Comparison of ENCODE assay signal across 13 cellular contexts in genomic region chr1:226700861-226701260, GRCh38. TPM values are rescaled to one million over a fixed set of nuclear protein-coding genes. Genes with fewer than 3 reads are reported as not detected.
A peak's percentile ranks its signal among the peaks of the same experiment; 100 is the strongest.
DNase-seq lines count a peak whose midpoint lies in the region; ATAC-seq and TF ChIP-seq lines count a peak whose summit lies in the region.
"Had no signal": no experiment of that assay in that cellular context is flagged by ENCODE, and none has a peak within 500 bp of the region (broad histone marks: within the 10 kb centered on the region; RNA-seq: fewer than 3 reads in every experiment).

No MANE protein-coding gene starts in this region.

- intact Hi-C loops in transverse colon (cut with DNase I; ENCODE audit: low total_unique reads) = no loop called here

- H3K27ac Mint-ChIP-seq in activated naive CD4-positive, alpha-beta T cell treated with anti-CD3 and anti-CD28 coated beads, Interleukin-2, amount 50 U/mL, for 24 hours = peak overlapping the region; percentile 89
- peak overlapping the region; percentile 88 for H3K27ac Mint-ChIP-seq in activated T-helper 17 cell treated with anti-CD3 and anti-CD28 coated beads, Interleukin-2, amount 50 U/mL, for 72 hours

- no peaks in the 10 kb centered on the region for H3K9me3 Mint-ChIP-seq in activated naive CD4-positive, alpha-beta T cell treated with anti-CD3 and anti-CD28 coated beads, Interleukin-2, amount 50 U/mL, for 24 hours
- H3K9me3 Mint-ChIP-seq in activated T-helper 17 cell treated with anti-CD3 and anti-CD28 coated beads, Interleukin-2, amount 50 U/mL, for 72 hours = no peaks in the 10 kb centered on the region

- in situ Hi-C loops in transverse colon (cut with MboI; ENCODE audit: low pct_ligation_motif_present in 1 of 4, low pct_unique_long_range_greater_than_20kb in 1 of 4, low sequenced_read_pairs in 3 of 4) = no loop called here

- no peaks in the 10 kb centered on the region for H3K27me3 Mint-ChIP-seq in activated naive CD4-positive, alpha-beta T cell treated with anti-CD3 and anti-CD28 coated beads, Interleukin-2, amount 50 U/mL, for 24 hours
- H3K27me3 Mint-ChIP-seq in activated T-helper 17 cell treated with anti-CD3 and anti-CD28 coated beads, Interleukin-2, amount 50 U/mL, for 72 hours = no peaks in the 10 kb centered on the region

- no peak for TF ChIP-seq EP300 in transverse colon (IDR thresholded peaks at IDR 0.05; ENCODE audit: low read depth)

- peaks cover 87% of the 10 kb centered on the region for H3K4me1 Mint-ChIP-seq in activated naive CD4-positive, alpha-beta T cell treated with anti-CD3 and anti-CD28 coated beads, Interleukin-2, amount 50 U/mL, for 24 hours
- peaks cover 42% of the 10 kb centered on the region for H3K4me1 Mint-ChIP-seq in activated T-helper 17 cell treated with anti-CD3 and anti-CD28 coated beads, Interleukin-2, amount 50 U/mL, for 72 hours

- H3K36me3 Mint-ChIP-seq in activated naive CD4-positive, alpha-beta T cell treated with anti-CD3 and anti-CD28 coated beads, Interleukin-2, amount 50 U/mL, for 24 hours = peaks cover 11% of the 10 kb centered on the region
- H3K36me3 Mint-ChIP-seq in activated T-helper 17 cell treated with anti-CD3 and anti-CD28 coated beads, Interleukin-2, amount 50 U/mL, for 72 hours (ENCODE audit: low read depth) = peaks cover 51% of the 10 kb centered on the region

- peak overlapping the region; percentile 39 for H3K4me3 Mint-ChIP-seq in activated naive CD4-positive, alpha-beta T cell treated with anti-CD3 and anti-CD28 coated beads, Interleukin-2, amount 50 U/mL, for 24 hours
- H3K4me3 Mint-ChIP-seq in activated T-helper 17 cell treated with anti-CD3 and anti-CD28 coated beads, Interleukin-2, amount 50 U/mL, for 72 hours = peak overlapping the region; percentile 55

- H3K36me3 ChIP-seq in muscle layer of duodenum (ENCODE audit: control insufficient read depth in 1 of 2, insufficient read depth in 2 of 2, low read length in 2 of 2) = no peaks in the 10 kb centered on the region
- no peaks in the 10 kb centered on the region for H3K36me3 ChIP-seq in transverse colon

- DNase-seq in activated naive CD4-positive, alpha-beta T cell treated with Interleukin-2 at 50 U/mL for 16 hours = no peak
- DNase-seq in transverse colon = no peak
- no peak for DNase-seq in iPS-NIHi7 (ENCODE audit: extremely low spot score)
- no peak for DNase-seq in COLO668 (lab: John Stamatoyannopoulos, UW; ENCODE audit: unreplicated experiment)
- no peak for DNase-seq in NCI-H1417 (lab: John Stamatoyannopoulos, UW)
- DNase-seq: left ventricle myocardium superior; NCI-H510A; SK-N-SH; stimulated activated CD4-positive, alpha-beta T cell treated with anti-CD3 and anti-CD28 coated beads, Interleukin-4, amount 100 ng/mL, for 24 hours had no signal

- peak; percentile 18 for ATAC-seq in activated T-helper 17 cell treated with anti-CD3 and anti-CD28 coated beads, Interleukin-2, amount 50 U/mL, for 72 hours (replicated peaks)
- ATAC-seq: K562, left ventricle myocardium superior had no signal

- H3K27me3 ChIP-seq in muscle layer of duodenum (ENCODE audit: low read depth, low read length) = no peaks in the 10 kb centered on the region
- no peaks in the 10 kb centered on the region for H3K27me3 ChIP-seq in transverse colon

- peaks cover 23 to 66% of the 10 kb centered on the region in 2 donors for H3K4me1 ChIP-seq in muscle layer of duodenum (ENCODE audit: control insufficient read depth in 1 of 2, insufficient read depth in 2 of 2, low read length in 2 of 2)
- H3K4me1 ChIP-seq in transverse colon = peaks cover 15 to 59% (median 32%) of the 10 kb centered on the region in 4 donors

- no peak for TF ChIP-seq CTCF in transverse colon (IDR thresholded peaks at IDR 0.05)

- H3K4me3 ChIP-seq in muscle layer of duodenum (ENCODE audit: low read depth in 1 of 2, low read length in 2 of 2) (no peak overlapping the region), transverse colon (no peak overlapping the region)
- H3K4me3 ChIP-seq: K562 had no signal

- TF ChIP-seq POLR2A in transverse colon (IDR thresholded peaks at IDR 0.05) = no peak

- peak overlapping the region; percentile 5 for H3K27ac ChIP-seq in muscle layer of duodenum (ENCODE audit: low read length)
- peak overlapping the region in 3 of 4 donors; percentile 4 to 38 (median 17) for H3K27ac ChIP-seq in transverse colon

- 82 to 89% methylated on average over 2 to 5 of the region's 5 CpGs for WGBS in transverse colon (ENCODE audit: low coverage in 1 of 2), 2 donors

- H3K9me3 ChIP-seq in muscle layer of duodenum (ENCODE audit: control insufficient read depth in 1 of 2, low read length in 2 of 2) = no peaks in the 10 kb centered on the region
- no peaks in the 10 kb centered on the region for H3K9me3 ChIP-seq in transverse colon
- H3K9me3 ChIP-seq: SK-N-SH had no signal

RNA-seq across cellular contexts. Expression of gene ITPKB, which starts 38.2 kb away (rescaled TPM):
- total RNA-seq in activated T-helper 17 cell treated with anti-CD3 and anti-CD28 coated beads, Interleukin-2, amount 50 U/mL, for 72 hours = 10 to 100 TPM; 30.1 to 39.2 TPM
- total RNA-seq in transverse colon = 10 to 100 TPM; 14.3 to 57.6 (median 23.7) TPM
